Comparison of ENCODE assay signal across 1 cellular context in genomic region chr22:37329239-37330140, GRCh38.
TF ChIP-seq lines count a peak whose summit lies in the region.

No MANE protein-coding gene starts in this region.

TF ChIP-seq in H1, 55 proteins besides CTCF, POLR2A, EP300 and RAD21:
- no peak for TF ChIP-seq SP1 (IDR thresholded peaks at IDR 0.05; ENCODE audit: low read depth, low read length)
- no peak for TF ChIP-seq KDM4A (IDR thresholded peaks at IDR 0.05; ENCODE audit: low read depth, low read length, severe bottlenecking)
- TF ChIP-seq MAFK (IDR thresholded peaks at IDR 0.05; ENCODE audit: low read depth, low read length): no peak
- TF ChIP-seq E2F6 (IDR thresholded peaks at IDR 0.05): no peak
- TF ChIP-seq BCL11A (IDR thresholded peaks at IDR 0.05; ENCODE audit: low read depth in 2 of 2, low read length in 2 of 2): no peak
- no peak for TF ChIP-seq NRF1 (IDR thresholded peaks at IDR 0.05; ENCODE audit: low read depth, low read length)
- TF ChIP-seq HDAC6 (IDR thresholded peaks at IDR 0.05; ENCODE audit: low read depth, low read length): no peak
- TF ChIP-seq RNF2 (IDR thresholded peaks at IDR 0.05; ENCODE audit: borderline replicate concordance, low read depth, low read length, missing control alignments, poor library complexity, severe bottlenecking): no peak
- no peak for TF ChIP-seq ZNF274 (IDR thresholded peaks at IDR 0.05; ENCODE audit: borderline replicate concordance, extremely low read depth, low read length)
- no peak for TF ChIP-seq ASH2L (IDR thresholded peaks at IDR 0.05; ENCODE audit: low read length)
- no peak for TF ChIP-seq TAF7 (optimal IDR thresholded peaks at IDR 0.05; ENCODE audit: borderline replicate concordance, low read depth, low read length)
- no peak for TF ChIP-seq RXRA (IDR thresholded peaks at IDR 0.05; ENCODE audit: insufficient read depth, low read depth, low read length)
